In the genomic region with DNA sequence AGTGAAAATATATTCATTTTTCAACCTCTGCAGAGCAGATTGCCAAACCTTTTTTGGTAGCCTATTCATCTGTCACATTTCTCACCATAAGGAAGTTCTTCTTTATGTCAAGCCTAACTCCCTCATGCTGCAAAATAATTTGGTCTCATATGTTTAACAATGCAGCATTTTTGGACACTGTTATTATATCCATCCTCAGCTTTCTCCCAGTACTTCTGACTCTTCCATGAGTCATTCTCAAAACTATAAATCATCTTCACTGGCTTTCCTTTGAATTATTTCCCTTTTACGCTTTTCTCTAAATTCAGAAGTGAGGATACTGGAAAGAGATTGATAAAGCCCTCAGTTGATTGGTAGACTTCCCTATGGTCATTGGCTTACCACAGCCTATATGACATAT, we compare ENCODE assay signal across 29 cellular contexts.
DNase-seq lines count a peak whose midpoint lies in the region; ATAC-seq, FAIRE-seq and TF ChIP-seq lines count a peak whose summit lies in the region.
"Had no signal": no experiment of that assay in that cellular context is flagged by ENCODE, and none has a peak within 500 bp of the region (broad histone marks: within the 10 kb centered on the region; RNA-seq: fewer than 3 reads in every experiment).

No MANE protein-coding gene starts in this region.

- no peaks in the 10 kb centered on the region for H4K20me1 ChIP-seq in K562 (replicated peaks; ENCODE audit: control insufficient read depth, insufficient read depth, low read length)

- TF ChIP-seq POLR2A in K562 (conservative IDR thresholded peaks at IDR 0.05) = no peak

- no peaks in the 10 kb centered on the region; a peak in 1 of 5 replicates for H3K4me1 ChIP-seq in K562 (replicated peaks in 1 of 2; ENCODE audit: control insufficient read depth in 2 of 2, insufficient read depth in 2 of 2, low read length in 2 of 2)
- H3K4me1 ChIP-seq: BE2C, left ventricle myocardium inferior, parathyroid adenoma, right atrium auricular region, suprapubic skin had no signal

- POLR2A ChIA-PET in K562 (lab: Yijun Ruan, JAX) = no interaction called here

- no TSS peak for BruUV-seq in K562 (replicated peaks; lab: Mats Ljungman, UMichigan)

- intact Hi-C loops in K562 (cut with micrococcal nuclease) = no loop called here

- in situ Hi-C loops in K562 (cut with MboI) = no loop called here

- H3K9me1 ChIP-seq in K562 (ENCODE audit: control insufficient read depth, insufficient read depth, low read length) = no peaks in the 10 kb centered on the region

- DNase-seq in ELR (ENCODE audit: low read depth) = peak; percentile 85
- peak; percentile 36 for DNase-seq in M059J (ENCODE audit: low read depth)
- no peak for DNase-seq in K562 (ENCODE audit: extremely low read depth in 1 of 4, low spot score in 3 of 4)
- peak; percentile 29 for DNase-seq in fibroblast of villous mesenchyme (ENCODE audit: low read depth)
- no peak for DNase-seq in SKM-1 treated with dmso at 0.1 percent for 144 hours (lab: John Stamatoyannopoulos, UW; ENCODE audit: unreplicated experiment)
- DNase-seq in DMS 273 treated with DMSO at 0.1 percent for 48 hours (lab: John Stamatoyannopoulos, UW) = no peak
- DNase-seq in COLO829 (ENCODE audit: low spot score) = no peak
- no peak for DNase-seq in medulla oblongata (ENCODE audit: extremely low spot score)
- DNase-seq: activated CD4-positive, alpha-beta T cell treated with anti-CD3 and anti-CD28 coated beads, Interleukin-2, amount 10 ng/mL, durations not matched to agents 24 days and 14 days; activated naive CD4-positive, alpha-beta T cell treated with anti-CD3 and anti-CD28 coated beads for 36 hours; amniotic stem cell; BE2C; caudate nucleus; COR-L47; DMS79 treated with DMSO at 0.1 percent for 48 hours; left ventricle myocardium inferior; NCI-H1436 treated with DMSO at 0.1 percent for 48 hours; NCI-H524 treated with DMSO at 0.1 percent for 48 hours; NK-92 treated with Interleukin-12 subunit alpha and Interleukin-12 subunit beta, amount 100 ng/mL, for 24 hours; stimulated activated CD4-positive, alpha-beta T cell treated with anti-CD3 and anti-CD28 coated beads, Interleukin-4, amount 100 ng/mL, for 1 hour; T-helper 17 cell had no signal

- FAIRE-seq in K562 (lab: Jason Lieb, UNC) = no peak
- FAIRE-seq: endometrium, frontal cortex, GM12891 had no signal

- H3K27ac ChIP-seq in K562 (ENCODE audit: extremely low read depth, low read depth, low read length) = no peak overlapping the region
- H3K27ac ChIP-seq: left ventricle myocardium inferior, parathyroid adenoma, right atrium auricular region, suprapubic skin had no signal

- no peak for TF ChIP-seq EP300 in K562 (IDR thresholded peaks at IDR 0.05; ENCODE audit: low read length)

- no peaks in the 10 kb centered on the region for H3K36me3 ChIP-seq in K562 (ENCODE audit: control insufficient read depth, insufficient read depth, low read length)
- H3K36me3 ChIP-seq: BE2C, left ventricle myocardium inferior, right atrium auricular region, suprapubic skin had no signal

- TF ChIP-seq RAD21 in K562 (CRISPR knock-in tag; conservative IDR thresholded peaks at IDR 0.05 in 1 of 2, IDR thresholded peaks at IDR 0.05 in 1 of 2) = no peak

- 0% methylated on average over 1 of the region's 1 CpG for WGBS in K562 (ENCODE audit: insufficient coverage, low coverage, missing lambda C conversion rate)

- no peaks in the 10 kb centered on the region for H3K27me3 ChIP-seq in K562 (ENCODE audit: control insufficient read depth in 2 of 2, insufficient read depth in 2 of 2, low read length in 2 of 2)
- H3K27me3 ChIP-seq: BE2C, right atrium auricular region, suprapubic skin had no signal

- H3K4me3 ChIP-seq in K562 (no peak overlapping the region), fibroblast of villous mesenchyme (ENCODE audit: low read depth, low read length) (no peak overlapping the region)
- H3K4me3 ChIP-seq: left ventricle myocardium inferior, right atrium auricular region, suprapubic skin had no signal

- no peak overlapping the region for H3K4me2 ChIP-seq in K562 (ENCODE audit: insufficient read depth, low read length)

- CTCF ChIA-PET in K562 (lab: Yijun Ruan, JAX; ENCODE audit: low intra/inter-chr PET ratio) = no interaction called here

- TF ChIP-seq CTCF in K562 (IDR thresholded peaks at IDR 0.05 in 2 of 3, conservative IDR thresholded peaks at IDR 0.05 in 1 of 3; ENCODE audit: insufficient read depth in 2 of 3, low read depth in 1 of 3, low read length in 3 of 3) (no peak), fibroblast of villous mesenchyme (IDR thresholded peaks at IDR 0.05; ENCODE audit: insufficient read depth, low read depth, low read length) (no peak)

- no peak overlapping the region for H3K9ac ChIP-seq in K562 (ENCODE audit: insufficient read depth in 1 of 2, low read depth in 2 of 2, low read length in 2 of 2)
- H3K9ac ChIP-seq: parathyroid adenoma had no signal

- H2AFZ ChIP-seq in K562 (ENCODE audit: low read depth, low read length) = no peak overlapping the region
- H2AFZ ChIP-seq: parathyroid adenoma had no signal

- no peaks in the 10 kb centered on the region for H3K79me2 ChIP-seq in K562 (ENCODE audit: control insufficient read depth, insufficient read depth, low read length)
- H3K79me2 ChIP-seq: parathyroid adenoma had no signal

- no peak for ATAC-seq in K562
- ATAC-seq: natural killer cell treated with Interleukin-12 subunit alpha and Interleukin-12 subunit beta and Interleukin-15 and Interleukin-18, amount 100 ng/mL, for 72 hours; stimulated activated memory B cell treated with anti-CD40 and anti-IgM and Interleukin-4, amounts not matched to agents 10 μg/mL and 1 μg/mL and 100 μg/mL, for 72 hours; T-helper 17 cell had no signal

- H3K9me3 ChIP-seq in K562 (replicated peaks; ENCODE audit: control insufficient read depth, insufficient read depth, low read depth, low read length) = no peaks in the 10 kb centered on the region
- H3K9me3 ChIP-seq: BE2C, left ventricle myocardium inferior, right atrium auricular region, suprapubic skin had no signal

TF ChIP-seq in K562, 482 proteins besides CTCF, POLR2A, EP300 and RAD21:
- TF ChIP-seq FOSL1 (tag; conservative IDR thresholded peaks at IDR 0.05) = peak; percentile 54
- TF ChIP-seq RBM22 (IDR thresholded peaks at IDR 0.05; ENCODE audit: low read depth, low read length, poor library complexity, severe bottlenecking) = no peak
- no peak for TF ChIP-seq POLR2G (IDR thresholded peaks at IDR 0.05; ENCODE audit: low read depth, low read length)
- TF ChIP-seq ILF3 (IDR thresholded peaks at IDR 0.05; ENCODE audit: borderline replicate concordance) = no peak
- TF ChIP-seq RBM25 (IDR thresholded peaks at IDR 0.05; ENCODE audit: low read depth, low read length, severe bottlenecking) = peak; percentile 33
- TF ChIP-seq MYBL2 (IDR thresholded peaks at IDR 0.05; ENCODE audit: low read depth) = no peak
- TF ChIP-seq MYBL2 (CRISPR knock-in tag; IDR thresholded peaks at IDR 0.05; ENCODE audit: borderline replicate concordance) = no peak
- TF ChIP-seq MEIS2 (IDR thresholded peaks at IDR 0.05; ENCODE audit: partially characterized antibody) = peak; percentile 13
- TF ChIP-seq, protein P1, sequence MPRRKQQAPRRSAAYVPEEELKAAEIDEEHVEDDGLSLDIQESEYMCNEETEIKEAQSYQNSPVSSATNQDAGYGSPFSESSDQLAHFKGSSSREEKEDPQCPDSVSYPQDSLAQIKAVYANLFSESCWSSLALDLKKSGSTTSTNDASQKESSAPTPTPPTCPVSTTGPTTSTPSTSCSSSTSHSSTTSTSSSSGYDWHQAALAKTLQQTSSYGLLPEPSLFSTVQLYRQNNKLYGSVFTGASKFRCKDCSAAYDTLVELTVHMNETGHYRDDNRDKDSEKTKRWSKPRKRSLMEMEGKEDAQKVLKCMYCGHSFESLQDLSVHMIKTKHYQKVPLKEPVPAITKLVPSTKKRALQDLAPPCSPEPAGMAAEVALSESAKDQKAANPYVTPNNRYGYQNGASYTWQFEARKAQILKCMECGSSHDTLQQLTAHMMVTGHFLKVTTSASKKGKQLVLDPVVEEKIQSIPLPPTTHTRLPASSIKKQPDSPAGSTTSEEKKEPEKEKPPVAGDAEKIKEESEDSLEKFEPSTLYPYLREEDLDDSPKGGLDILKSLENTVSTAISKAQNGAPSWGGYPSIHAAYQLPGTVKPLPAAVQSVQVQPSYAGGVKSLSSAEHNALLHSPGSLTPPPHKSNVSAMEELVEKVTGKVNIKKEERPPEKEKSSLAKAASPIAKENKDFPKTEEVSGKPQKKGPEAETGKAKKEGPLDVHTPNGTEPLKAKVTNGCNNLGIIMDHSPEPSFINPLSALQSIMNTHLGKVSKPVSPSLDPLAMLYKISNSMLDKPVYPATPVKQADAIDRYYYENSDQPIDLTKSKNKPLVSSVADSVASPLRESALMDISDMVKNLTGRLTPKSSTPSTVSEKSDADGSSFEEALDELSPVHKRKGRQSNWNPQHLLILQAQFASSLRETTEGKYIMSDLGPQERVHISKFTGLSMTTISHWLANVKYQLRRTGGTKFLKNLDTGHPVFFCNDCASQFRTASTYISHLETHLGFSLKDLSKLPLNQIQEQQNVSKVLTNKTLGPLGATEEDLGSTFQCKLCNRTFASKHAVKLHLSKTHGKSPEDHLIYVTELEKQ (CRISPR knock-in tag; IDR thresholded peaks at IDR 0.05) = no peak
- no peak for TF ChIP-seq WHSC1 (IDR thresholded peaks at IDR 0.05; ENCODE audit: low read length)
- no peak for TF ChIP-seq TAF7 (tag; IDR thresholded peaks at IDR 0.05)
- TF ChIP-seq, protein P2, sequence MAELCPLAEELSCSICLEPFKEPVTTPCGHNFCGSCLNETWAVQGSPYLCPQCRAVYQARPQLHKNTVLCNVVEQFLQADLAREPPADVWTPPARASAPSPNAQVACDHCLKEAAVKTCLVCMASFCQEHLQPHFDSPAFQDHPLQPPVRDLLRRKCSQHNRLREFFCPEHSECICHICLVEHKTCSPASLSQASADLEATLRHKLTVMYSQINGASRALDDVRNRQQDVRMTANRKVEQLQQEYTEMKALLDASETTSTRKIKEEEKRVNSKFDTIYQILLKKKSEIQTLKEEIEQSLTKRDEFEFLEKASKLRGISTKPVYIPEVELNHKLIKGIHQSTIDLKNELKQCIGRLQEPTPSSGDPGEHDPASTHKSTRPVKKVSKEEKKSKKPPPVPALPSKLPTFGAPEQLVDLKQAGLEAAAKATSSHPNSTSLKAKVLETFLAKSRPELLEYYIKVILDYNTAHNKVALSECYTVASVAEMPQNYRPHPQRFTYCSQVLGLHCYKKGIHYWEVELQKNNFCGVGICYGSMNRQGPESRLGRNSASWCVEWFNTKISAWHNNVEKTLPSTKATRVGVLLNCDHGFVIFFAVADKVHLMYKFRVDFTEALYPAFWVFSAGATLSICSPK (IDR thresholded peaks at IDR 0.05; ENCODE audit: borderline replicate concordance) = no peak
- no peak for TF ChIP-seq HMG20B (CRISPR knock-in tag; IDR thresholded peaks at IDR 0.05)
- no peak for TF ChIP-seq NFIX (CRISPR knock-in tag; IDR thresholded peaks at IDR 0.05; ENCODE audit: low read depth)
- no peak for TF ChIP-seq NRF1 (conservative IDR thresholded peaks at IDR 0.05 in 1 of 2, IDR thresholded peaks at IDR 0.05 in 1 of 2)
- TF ChIP-seq IFI16 (CRISPR knock-in tag; IDR thresholded peaks at IDR 0.05) = no peak
TF ChIP-seq in K562: peak in this region for 3.

Comparison
In these comparisons a context has a peak if more than half of its experiments do, and no peak if none do; other contexts are left out.
1. DNase-seq: peak in ELR (single experiment), M059J (single experiment) and fibroblast of villous mesenchyme (single experiment); none in K562 (0 of 4), SKM-1 treated with dmso at 0.1 percent for 144 hours (single experiment), DMS 273 treated with DMSO at 0.1 percent for 48 hours (single experiment), COLO829 (single experiment) and medulla oblongata (single experiment).